ENCODE assay signal across 1 cellular context in genomic region chr19:7920520-7921301, GRCh38.
TF ChIP-seq lines count a peak whose summit lies in the region.

No MANE protein-coding gene starts in this region.

TF ChIP-seq in HCT116, 20 proteins besides CTCF, POLR2A, EP300 and RAD21 (continued from another document):
- TF ChIP-seq REST (IDR thresholded peaks at IDR 0.05; ENCODE audit: low read depth) (no peak), FOSL1 (IDR thresholded peaks at IDR 0.05; ENCODE audit: low read depth) (no peak), SRF (IDR thresholded peaks at IDR 0.05; ENCODE audit: low read depth) (no peak)
